8 cellular contexts compared by ENCODE assay signal in genomic region chr12:82688035-82688501, GRCh38. TPM values are rescaled to one million over a fixed set of nuclear protein-coding genes. Genes with fewer than 3 reads are reported as not detected.
DNase-seq lines count a peak whose midpoint lies in the region; ATAC-seq lines count a peak whose summit lies in the region.

No MANE protein-coding gene starts in this region.

- no peak for ATAC-seq in CD4-positive, CD25-positive, alpha-beta regulatory T cell (ENCODE audit: low read depth in 2 of 2)
- no peak for ATAC-seq in stimulated activated effector memory CD8-positive, alpha-beta T cell treated with anti-CD3 and anti-CD28 coated beads, Interleukin-12 subunit alpha, Interleukin-12 subunit beta, amount 100 ng/mL, for 72 hours
- ATAC-seq in GM18520 (IDR thresholded peaks at IDR 0.05; ENCODE audit: unreplicated experiment) (no peak), HG02840 (IDR thresholded peaks at IDR 0.05; ENCODE audit: low FRiP score, unreplicated experiment) (no peak)
- no peak for ATAC-seq in activated CD4-positive, CD25-positive, alpha-beta regulatory T cell treated with anti-CD3 and anti-CD28 coated beads, Interleukin-2, amount 50 U/mL, for 24 hours

- H3K9ac ChIP-seq in HUES6 (ENCODE audit: low read length) (peak overlapping the region; percentile 59), iPS-20b (ENCODE audit: low read depth, low read length) (peak overlapping the region; percentile 68; the same call in 1 of the 2 replicates)

- H3K4me1 Mint-ChIP-seq in CD4-positive, CD25-positive, alpha-beta regulatory T cell: peaks cover 0 to 22% (median 14%) of the 10 kb centered on the region in 4 donors
- H3K4me1 Mint-ChIP-seq in activated T-helper 2 cell treated with anti-CD3 and anti-CD28 coated beads, Interferon-gamma antibody, Interleukin-2, Interleukin-4, amounts not matched to agents 10 μg/mL and 5 μg/mL and 100 μg/mL, durations not matched to agents 14 hours and 24 hours and 36 hours (ENCODE audit: low read depth): peaks cover 18% of the 10 kb centered on the region
- peaks cover 28% of the 10 kb centered on the region for H3K4me1 Mint-ChIP-seq in stimulated activated effector memory CD8-positive, alpha-beta T cell treated with anti-CD3 and anti-CD28 coated beads, Interleukin-12 subunit alpha, Interleukin-12 subunit beta, amount 100 ng/mL, for 72 hours

- H3K9me3 ChIP-seq in CD4-positive, CD25-positive, alpha-beta regulatory T cell (ENCODE audit: control insufficient read depth in 2 of 2, low read length in 2 of 2): no peaks in the 10 kb centered on the region
- no peaks in the 10 kb centered on the region for H3K9me3 ChIP-seq in HUES6 (ENCODE audit: control insufficient read depth, insufficient read depth, low read depth, low read length)
- no peaks in the 10 kb centered on the region for H3K9me3 ChIP-seq in iPS-20b (ENCODE audit: insufficient read depth, low read depth, low read length)

- peak overlapping the region; percentile 97 for H3K4me3 ChIP-seq in CD4-positive, CD25-positive, alpha-beta regulatory T cell (ENCODE audit: low read depth, low read length)
- H3K4me3 ChIP-seq in HUES6 (ENCODE audit: low read depth, low read length): peak overlapping the region; percentile 79
- peak overlapping the region; percentile 76 for H3K4me3 ChIP-seq in iPS-20b (ENCODE audit: low read length)

- peak overlapping the region; percentile 93 to 99 (median 97) for H3K4me3 Mint-ChIP-seq in CD4-positive, CD25-positive, alpha-beta regulatory T cell
- H3K4me3 Mint-ChIP-seq in activated T-helper 2 cell treated with anti-CD3 and anti-CD28 coated beads, Interferon-gamma antibody, Interleukin-2, Interleukin-4, amounts not matched to agents 10 μg/mL and 5 μg/mL and 100 μg/mL, durations not matched to agents 14 hours and 24 hours and 36 hours (ENCODE audit: low read depth): peak overlapping the region; percentile 98
- peak overlapping the region; percentile 87 for H3K4me3 Mint-ChIP-seq in stimulated activated effector memory CD8-positive, alpha-beta T cell treated with anti-CD3 and anti-CD28 coated beads, Interleukin-12 subunit alpha, Interleukin-12 subunit beta, amount 100 ng/mL, for 72 hours

- H3K27me3 Mint-ChIP-seq in CD4-positive, CD25-positive, alpha-beta regulatory T cell: peaks cover under 1% of the 10 kb centered on the region
- H3K27me3 Mint-ChIP-seq in activated T-helper 2 cell treated with anti-CD3 and anti-CD28 coated beads, Interferon-gamma antibody, Interleukin-2, Interleukin-4, amounts not matched to agents 10 μg/mL and 5 μg/mL and 100 μg/mL, durations not matched to agents 14 hours and 24 hours and 36 hours (ENCODE audit: low read depth): peaks cover 12% of the 10 kb centered on the region

- DNase-seq in CD4-positive, CD25-positive, alpha-beta regulatory T cell: peak in 2 of 3 donors; percentile 10 to 17
- DNase-seq in activated T-helper 2 cell treated with anti-CD3 and anti-CD28 coated beads, Interferon-gamma antibody, Interleukin-2, Interleukin-4, amounts not matched to agents 10 μg/mL and 5 μg/mL and 100 μg/mL, durations not matched to agents 14 hours and 24 hours and 36 hours (ENCODE audit: low spot score): no peak
- DNase-seq in stimulated activated effector memory CD8-positive, alpha-beta T cell treated with anti-CD3 and anti-CD28 coated beads, Interleukin-12 subunit alpha, Interleukin-12 subunit beta, amount 100 ng/mL, for 72 hours (ENCODE audit: low spot score in 2 of 2): no peak

- no peaks in the 10 kb centered on the region for H3K36me3 ChIP-seq in CD4-positive, CD25-positive, alpha-beta regulatory T cell (ENCODE audit: control insufficient read depth, insufficient read depth, low read length)
- H3K36me3 ChIP-seq in HUES6 (ENCODE audit: control insufficient read depth, insufficient read depth, low read length) (peaks cover 4% of the 10 kb centered on the region; the same call in 1 of the 2 replicates), iPS-20b (ENCODE audit: insufficient read depth, low read depth, low read length) (peaks cover 22% of the 10 kb centered on the region; the same call in 1 of the 2 replicates)

- H3K27ac ChIP-seq in CD4-positive, CD25-positive, alpha-beta regulatory T cell (ENCODE audit: insufficient read depth, low read length, poor library complexity, severe bottlenecking): peak overlapping the region; percentile 88
- H3K27ac ChIP-seq in HUES6 (ENCODE audit: low read depth, low read length) (no peak overlapping the region), iPS-20b (ENCODE audit: low read length) (no peak overlapping the region)

- H3K27ac Mint-ChIP-seq in CD4-positive, CD25-positive, alpha-beta regulatory T cell: peak overlapping the region; percentile 87 to 97 (median 95)
- H3K27ac Mint-ChIP-seq in activated T-helper 2 cell treated with anti-CD3 and anti-CD28 coated beads, Interferon-gamma antibody, Interleukin-2, Interleukin-4, amounts not matched to agents 10 μg/mL and 5 μg/mL and 100 μg/mL, durations not matched to agents 14 hours and 24 hours and 36 hours: no peak overlapping the region
- H3K27ac Mint-ChIP-seq in stimulated activated effector memory CD8-positive, alpha-beta T cell treated with anti-CD3 and anti-CD28 coated beads, Interleukin-12 subunit alpha, Interleukin-12 subunit beta, amount 100 ng/mL, for 72 hours: peak overlapping the region; percentile 68

- H3K27me3 ChIP-seq in CD4-positive, CD25-positive, alpha-beta regulatory T cell (ENCODE audit: control insufficient read depth, insufficient read depth, low read length): peaks cover 1% of the 10 kb centered on the region
- peaks cover 9% of the 10 kb centered on the region; the same call in 1 of the 2 replicates for H3K27me3 ChIP-seq in HUES6 (ENCODE audit: control insufficient read depth, insufficient read depth, low read length)
- peaks cover 21% of the 10 kb centered on the region; the same call in 1 of the 2 replicates for H3K27me3 ChIP-seq in iPS-20b (ENCODE audit: insufficient read depth, low read length)

- peaks cover 22% of the 10 kb centered on the region for H3K4me1 ChIP-seq in CD4-positive, CD25-positive, alpha-beta regulatory T cell (ENCODE audit: control insufficient read depth, insufficient read depth, low read length, poor library complexity, severe bottlenecking)
- peaks cover 10% of the 10 kb centered on the region; the same call in 1 of the 2 replicates for H3K4me1 ChIP-seq in HUES6 (ENCODE audit: control insufficient read depth, insufficient read depth, low read length)
- peaks cover 8% of the 10 kb centered on the region; the same call in 1 of the 2 replicates for H3K4me1 ChIP-seq in iPS-20b (ENCODE audit: insufficient read depth, low read length)

- no peaks in the 10 kb centered on the region for H3K9me3 Mint-ChIP-seq in CD4-positive, CD25-positive, alpha-beta regulatory T cell
- no peaks in the 10 kb centered on the region for H3K9me3 Mint-ChIP-seq in activated T-helper 2 cell treated with anti-CD3 and anti-CD28 coated beads, Interferon-gamma antibody, Interleukin-2, Interleukin-4, amounts not matched to agents 10 μg/mL and 5 μg/mL and 100 μg/mL, durations not matched to agents 14 hours and 24 hours and 36 hours
- H3K9me3 Mint-ChIP-seq in stimulated activated effector memory CD8-positive, alpha-beta T cell treated with anti-CD3 and anti-CD28 coated beads, Interleukin-12 subunit alpha, Interleukin-12 subunit beta, amount 100 ng/mL, for 72 hours: no peaks in the 10 kb centered on the region

- intact Hi-C loops in activated T-helper 2 cell treated with anti-CD3 and anti-CD28 coated beads, Interferon-gamma antibody, Interleukin-2, Interleukin-4, amounts not matched to agents 10 μg/mL and 5 μg/mL and 100 μg/mL, durations not matched to agents 14 hours and 24 hours and 36 hours (cut with micrococcal nuclease): loop anchor here (5.0 kb wide), 3 partner anchors 189 to 1139 kb away; no protein-coding TSS in a partner anchor

- peaks cover 4% of the 10 kb centered on the region for H3K36me3 Mint-ChIP-seq in CD4-positive, CD25-positive, alpha-beta regulatory T cell
- no peaks in the 10 kb centered on the region for H3K36me3 Mint-ChIP-seq in activated T-helper 2 cell treated with anti-CD3 and anti-CD28 coated beads, Interferon-gamma antibody, Interleukin-2, Interleukin-4, amounts not matched to agents 10 μg/mL and 5 μg/mL and 100 μg/mL, durations not matched to agents 14 hours and 24 hours and 36 hours (ENCODE audit: low read depth)
- H3K36me3 Mint-ChIP-seq in stimulated activated effector memory CD8-positive, alpha-beta T cell treated with anti-CD3 and anti-CD28 coated beads, Interleukin-12 subunit alpha, Interleukin-12 subunit beta, amount 100 ng/mL, for 72 hours: no peaks in the 10 kb centered on the region

RNA-seq across cellular contexts. Expression of gene TMTC2, which starts 1.4 kb away (rescaled TPM):
- 6.3 TPM for total RNA-seq in CD4-positive, CD25-positive, alpha-beta regulatory T cell
- under 1 TPM; 0.10 to 0.35 (median 0.19) TPM for polyA plus RNA-seq in CD4-positive, CD25-positive, alpha-beta regulatory T cell
- 2.5 and 3.0 TPM in 2 replicates for total RNA-seq in activated T-helper 2 cell treated with anti-CD3 and anti-CD28 coated beads, Interferon-gamma antibody, Interleukin-2, Interleukin-4, amounts not matched to agents 10 μg/mL and 5 μg/mL and 100 μg/mL, durations not matched to agents 14 hours and 24 hours and 36 hours

Comparison
In these comparisons a context has a peak if more than half of its experiments do, and no peak if none do; other contexts are left out.
1. DNase-seq: peak in CD4-positive, CD25-positive, alpha-beta regulatory T cell (2 of 3); none in activated T-helper 2 cell treated with anti-CD3 and anti-CD28 coated beads, Interferon-gamma antibody, Interleukin-2, Interleukin-4, amounts not matched to agents 10 μg/mL and 5 μg/mL and 100 μg/mL, durations not matched to agents 14 hours and 24 hours and 36 hours (single experiment) and stimulated activated effector memory CD8-positive, alpha-beta T cell treated with anti-CD3 and anti-CD28 coated beads, Interleukin-12 subunit alpha, Interleukin-12 subunit beta, amount 100 ng/mL, for 72 hours (0 of 2).
2. Peak in every context shown above with its lines, with median percentiles within 50 percentile points of each other: H3K4me3 ChIP-seq and H3K4me3 Mint-ChIP-seq.